8 cellular contexts compared by ENCODE assay signal in genomic region chr10:95260397-95260881, GRCh38. TPM values are rescaled to one million over a fixed set of nuclear protein-coding genes. Genes with fewer than 3 reads are reported as not detected.
DNase-seq lines count a peak whose midpoint lies in the region; FAIRE-seq and TF ChIP-seq lines count a peak whose summit lies in the region.

No MANE protein-coding gene starts in this region.

- peak; percentile 98 for FAIRE-seq in H54 (lab: Jason Lieb, UNC)

- H3K4me1 ChIP-seq in SJCRH30 (peaks cover 13% of the 10 kb centered on the region), right atrium auricular region (peaks cover 0 to 50% of the 10 kb centered on the region in 2 donors), tibial artery (peaks cover 0 to 43% (median 24%) of the 10 kb centered on the region in 4 donors)

- no peak for TF ChIP-seq CTCF in right atrium auricular region (IDR thresholded peaks at IDR 0.05)
- TF ChIP-seq CTCF in tibial artery (IDR thresholded peaks at IDR 0.05): no peak

- intact Hi-C loops in tibial artery (cut with DNase I; ENCODE audit: low total_unique reads) (no loop called here), posterior vena cava (cut with DNase I) (no loop called here)

- peak; percentile 74 for DNase-seq in H54 (ENCODE audit: insufficient read length, low spot score)
- peak; percentile 65 to 66 for DNase-seq in SJCRH30
- DNase-seq in right atrium auricular region (ENCODE audit: low spot score): peak; percentile 67
- no peak for DNase-seq in tibial artery
- DNase-seq in GM19238 (ENCODE audit: insufficient read length, low spot score): no peak
- no peak for DNase-seq in posterior vena cava (ENCODE audit: low spot score)
- no peak for DNase-seq in activated CD4-positive, alpha-beta T cell treated with anti-CD3 and anti-CD28 coated beads, Interleukin-2, amount 50 U/mL, for 4 hours
- no peak for DNase-seq in SIG-M5 (lab: John Stamatoyannopoulos, UW)

- no peak for TF ChIP-seq POLR2A in H54 (IDR thresholded peaks at IDR 0.05; ENCODE audit: low read depth, low read length)

- H3K9me3 ChIP-seq in SJCRH30 (replicated peaks) (no peaks in the 10 kb centered on the region), right atrium auricular region (peaks cover 0 to 6% of the 10 kb centered on the region in 2 donors), tibial artery (peaks cover 0 to 5% (median 0%) of the 10 kb centered on the region in 3 donors)

- H3K36me3 ChIP-seq in SJCRH30: no peaks in the 10 kb centered on the region
- peaks cover 52% of the 10 kb centered on the region for H3K36me3 ChIP-seq in right atrium auricular region
- peaks cover 20 to 71% (median 57%) of the 10 kb centered on the region in 3 donors for H3K36me3 ChIP-seq in tibial artery

- H3K27me3 ChIP-seq in SJCRH30: no peaks in the 10 kb centered on the region
- no peaks in the 10 kb centered on the region for H3K27me3 ChIP-seq in right atrium auricular region
- H3K27me3 ChIP-seq in tibial artery: no peaks in the 10 kb centered on the region

- peak overlapping the region; percentile 74 for H3K27ac ChIP-seq in SJCRH30
- peak overlapping the region; percentile 73 to 75 for H3K27ac ChIP-seq in right atrium auricular region
- peak overlapping the region; percentile 56 to 66 for H3K27ac ChIP-seq in tibial artery

- no peak overlapping the region for H3K4me3 ChIP-seq in SJCRH30
- no peak overlapping the region for H3K4me3 ChIP-seq in right atrium auricular region
- no peak overlapping the region for H3K4me3 ChIP-seq in tibial artery

RNA-seq across cellular contexts. Expression of gene PDLIM1, which starts 30.4 kb away (rescaled TPM):
- total RNA-seq in SJCRH30 (2014; rRNA removed; shearing (Covaris generic)): 5.7 and 6.3 TPM in 2 replicates
- total RNA-seq in right atrium auricular region (100 to 1,000 TPM; 126 to 130 TPM), posterior vena cava (100 to 1,000 TPM; 133 to 134 TPM)

Comparison
In these comparisons a context has a peak if more than half of its experiments do, and no peak if none do; other contexts are left out.
1. DNase-seq: peak in H54 (single experiment), SJCRH30 (2 of 2) and right atrium auricular region (single experiment); none in tibial artery (0 of 2), GM19238 (single experiment), posterior vena cava (single experiment), activated CD4-positive, alpha-beta T cell treated with anti-CD3 and anti-CD28 coated beads, Interleukin-2, amount 50 U/mL, for 4 hours (0 of 2) and SIG-M5 (single experiment).
2. RNA of gene PDLIM1, which starts 30.4 kb away (total RNA-seq): 133 to 134 TPM in posterior vena cava and 126 to 130 TPM in right atrium auricular region; 5.7 to 6.3 TPM in SJCRH30; every median in the first group is over 10 times any median in the second.
3. Peak in every context shown above with its lines, with median percentiles within 50 percentile points of each other: H3K27ac ChIP-seq.